In the genomic region with DNA sequence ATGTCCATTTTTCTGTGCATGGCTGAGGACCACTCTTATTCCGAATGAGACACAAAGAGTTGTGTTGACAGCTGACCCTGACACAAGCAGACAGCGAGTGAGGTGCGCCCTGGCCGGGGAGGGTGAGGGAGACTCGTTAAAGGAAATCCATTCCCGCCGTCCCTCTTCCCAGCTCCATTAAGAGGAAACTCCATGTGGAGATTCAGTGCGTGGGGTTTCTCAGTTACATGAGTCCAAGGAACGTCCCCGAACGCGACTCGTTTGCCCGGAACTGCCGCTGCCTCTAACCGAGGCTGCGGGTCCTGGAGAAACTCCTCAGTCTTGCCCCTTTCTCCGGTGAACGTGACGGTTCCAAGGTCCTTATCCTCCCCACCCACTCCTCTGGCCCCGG, we compare ENCODE assay signal across 1 cellular context.
TF ChIP-seq lines count a peak whose summit lies in the region.

No MANE protein-coding gene starts in this region.

TF ChIP-seq in HepG2, 621 proteins besides CTCF, POLR2A, EP300 and RAD21 (continued from another document):
- 0 out of 2 replicates have a peak, but pooled peaks have one; percentile 9 for TF ChIP-seq ZNF598 (CRISPR knock-in tag; IDR thresholded peaks at IDR 0.05; ENCODE audit: borderline replicate concordance)
